1 cellular context compared by ENCODE assay signal in genomic region chr6:91633374-91634184, GRCh38.
TF ChIP-seq lines count a peak whose summit lies in the region.

No MANE protein-coding gene starts in this region.

TF ChIP-seq in WTC11, 78 proteins besides CTCF, POLR2A, EP300 and RAD21 (continued from another document):
- TF ChIP-seq ATF2 (CRISPR knock-in tag; IDR thresholded peaks at IDR 0.05; ENCODE audit: borderline replicate concordance, low read depth): no peak
- TF ChIP-seq, protein P1, sequence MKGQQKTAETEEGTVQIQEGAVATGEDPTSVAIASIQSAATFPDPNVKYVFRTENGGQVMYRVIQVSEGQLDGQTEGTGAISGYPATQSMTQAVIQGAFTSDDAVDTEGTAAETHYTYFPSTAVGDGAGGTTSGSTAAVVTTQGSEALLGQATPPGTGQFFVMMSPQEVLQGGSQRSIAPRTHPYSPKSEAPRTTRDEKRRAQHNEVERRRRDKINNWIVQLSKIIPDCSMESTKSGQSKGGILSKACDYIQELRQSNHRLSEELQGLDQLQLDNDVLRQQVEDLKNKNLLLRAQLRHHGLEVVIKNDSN (CRISPR knock-in tag; IDR thresholded peaks at IDR 0.05): no peak
- TF ChIP-seq CBFB (CRISPR knock-in tag; IDR thresholded peaks at IDR 0.05; ENCODE audit: low read depth): no peak
- no peak for TF ChIP-seq E2F1 (CRISPR knock-in tag; IDR thresholded peaks at IDR 0.05)
- no peak for TF ChIP-seq EMX1 (CRISPR knock-in tag; IDR thresholded peaks at IDR 0.05)
